28 cellular contexts compared by ENCODE assay signal in genomic region chr14:89269404-89269803, GRCh38.
DNase-seq lines count a peak whose midpoint lies in the region; ATAC-seq, FAIRE-seq and TF ChIP-seq lines count a peak whose summit lies in the region.
"Had no signal": no experiment of that assay in that cellular context is flagged by ENCODE, and none has a peak within 500 bp of the region (broad histone marks: within the 10 kb centered on the region; RNA-seq: fewer than 3 reads in every experiment).

No MANE protein-coding gene starts in this region.

- no peak for TF ChIP-seq CTCF in WTC11 (IDR thresholded peaks at IDR 0.05)
- no peak for TF ChIP-seq CTCF in endodermal cell (conservative IDR thresholded peaks at IDR 0.05)
- no peak for TF ChIP-seq CTCF in nephron progenitor cell (IDR thresholded peaks at IDR 0.05)
- TF ChIP-seq CTCF in thyroid gland (IDR thresholded peaks at IDR 0.05), result no peak

- no peak for ATAC-seq in WTC11
- ATAC-seq: left colon, SK-N-SH treated with all-trans-retinoic acid at 6 μM for 48 hours, T-helper 17 cell had no signal

- H3K9me3 Mint-ChIP-seq in WTC11, result no peaks in the 10 kb centered on the region
- no peaks in the 10 kb centered on the region for H3K9me3 Mint-ChIP-seq in endodermal cell
- no peaks in the 10 kb centered on the region for H3K9me3 Mint-ChIP-seq in nephron progenitor cell
- H3K9me3 Mint-ChIP-seq: activated CD4-positive, alpha-beta memory T cell treated with anti-CD3 and anti-CD28 coated beads, Interleukin-2, amount 10 ng/mL, durations not matched to agents 7 days and 5 days; nephron had no signal

- CTCF ChIA-PET in WTC11 (lab: Charles Lee), result interaction anchor here (0.7 kb wide), 1 partner anchor 26 kb away, joined by 5 read pairs; no protein-coding TSS in a partner anchor

- H3K4me3 Mint-ChIP-seq in WTC11, result no peak overlapping the region
- H3K4me3 Mint-ChIP-seq in endodermal cell, result no peak overlapping the region
- H3K4me3 Mint-ChIP-seq in nephron progenitor cell, result no peak overlapping the region
- H3K4me3 Mint-ChIP-seq: activated CD4-positive, alpha-beta memory T cell treated with anti-CD3 and anti-CD28 coated beads, Interleukin-2, amount 10 ng/mL, durations not matched to agents 7 days and 5 days; nephron; T-helper 17 cell had no signal

- TF ChIP-seq POLR2A in GM12892 (IDR thresholded peaks at IDR 0.05; ENCODE audit: low read depth, low read length) (no peak), thyroid gland (IDR thresholded peaks at IDR 0.05) (no peak)

- FAIRE-seq in GM12892 (lab: Jason Lieb, UNC) (peak; percentile 17), urothelium cell line (lab: Jason Lieb, UNC) (no peak)
- FAIRE-seq: frontal cortex had no signal

- H3K27ac Mint-ChIP-seq in WTC11 (peak overlapping the region; percentile 91), endodermal cell (peak overlapping the region; percentile 2), nephron progenitor cell (peak overlapping the region; percentile 87)
- H3K27ac Mint-ChIP-seq: activated CD4-positive, alpha-beta memory T cell treated with anti-CD3 and anti-CD28 coated beads, Interleukin-2, amount 10 ng/mL, durations not matched to agents 7 days and 5 days; T-helper 17 cell had no signal

- no peak overlapping the region for H3K9ac ChIP-seq in endodermal cell (ENCODE audit: extremely low read depth, low read length, poor library complexity, severe bottlenecking)
- H3K9ac ChIP-seq: parathyroid adenoma had no signal

- H3K36me3 Mint-ChIP-seq in WTC11 (0 out of 2 replicates have a peak, but pooled peaks cover 2% of the 10 kb centered on the region), endodermal cell (ENCODE audit: low read depth) (peaks cover 3% of the 10 kb centered on the region), nephron progenitor cell (ENCODE audit: low read depth) (no peaks in the 10 kb centered on the region)

- intact Hi-C loops in thyroid gland (cut with DNase I), result no loop called here

- WGBS in endodermal cell (ENCODE audit: insufficient coverage in 1 of 2, insufficient read length in 1 of 2), 2 experiments, result 89 to 93% methylated on average over 6 of the region's 6 CpGs
- WGBS in thyroid gland, 2 donors, result 56 to 62% methylated on average over 6 of the region's 6 CpGs

- no peaks in the 10 kb centered on the region for H3K9me3 ChIP-seq in endodermal cell (ENCODE audit: control insufficient read depth, low read length)
- no peaks in the 10 kb centered on the region for H3K9me3 ChIP-seq in thyroid gland
- H3K9me3 ChIP-seq: breast epithelium, colonic mucosa, esophagus squamous epithelium, spleen had no signal

- H3K36me3 ChIP-seq in endodermal cell (ENCODE audit: control insufficient read depth, insufficient read depth, low read length), result no peaks in the 10 kb centered on the region
- no peaks in the 10 kb centered on the region for H3K36me3 ChIP-seq in thyroid gland
- H3K36me3 ChIP-seq: breast epithelium, colonic mucosa had no signal

- H3K27me3 Mint-ChIP-seq in WTC11 (ENCODE audit: low read depth) (no peaks in the 10 kb centered on the region), endodermal cell (ENCODE audit: insufficient read depth) (no peaks in the 10 kb centered on the region), nephron progenitor cell (ENCODE audit: low read depth, poor library complexity) (peaks cover 3% of the 10 kb centered on the region)
- H3K27me3 Mint-ChIP-seq: activated CD4-positive, alpha-beta memory T cell treated with anti-CD3 and anti-CD28 coated beads, Interleukin-2, amount 10 ng/mL, durations not matched to agents 7 days and 5 days; T-helper 17 cell had no signal

- H3K4me3 ChIP-seq in endodermal cell (ENCODE audit: low read length) (no peak overlapping the region), thyroid gland (replicated peaks in 1 of 3) (no peak overlapping the region)
- H3K4me3 ChIP-seq: breast epithelium, colonic mucosa, esophagus squamous epithelium, spleen had no signal

- H3K27ac ChIP-seq in endodermal cell (ENCODE audit: low read depth, low read length) (no peak overlapping the region), thyroid gland (no peak overlapping the region)
- H3K27ac ChIP-seq: breast epithelium, colonic mucosa, parathyroid adenoma, RWPE1, spleen had no signal

- H3K4me1 ChIP-seq in endodermal cell (ENCODE audit: control insufficient read depth, insufficient read depth, low read length), result peaks cover 8% of the 10 kb centered on the region
- peaks cover 0 to 19% of the 10 kb centered on the region in 2 donors for H3K4me1 ChIP-seq in thyroid gland
- H3K4me1 ChIP-seq: breast epithelium, colonic mucosa had no signal

- H3K27me3 ChIP-seq in endodermal cell (ENCODE audit: control insufficient read depth, insufficient read depth, low read length, poor library complexity, severe bottlenecking) (no peaks in the 10 kb centered on the region), thyroid gland (no peaks in the 10 kb centered on the region)
- H3K27me3 ChIP-seq: breast epithelium, colonic mucosa, esophagus squamous epithelium, spleen had no signal

- DNase-seq in GM12892 (ENCODE audit: insufficient read length), result no peak
- no peak for DNase-seq in WTC11 (ENCODE audit: low spot score)
- DNase-seq in endodermal cell, result no peak
- DNase-seq in nephron progenitor cell, result no peak
- no peak for DNase-seq in thyroid gland
- DNase-seq in urothelium cell line (ENCODE audit: low spot score), result no peak
- DNase-seq in KG1 (lab: John Stamatoyannopoulos, UW), result no peak
- DNase-seq: activated CD4-positive, alpha-beta memory T cell treated with anti-CD3 and anti-CD28 coated beads, Interleukin-2, amount 10 ng/mL, durations not matched to agents 7 days and 5 days; activated CD4-positive, CD25-positive, alpha-beta regulatory T cell treated with anti-CD3 and anti-CD28 coated beads, Interleukin-2, amount 50 U/mL, for 72 hours; activated CD8-positive, alpha-beta memory T cell treated with anti-CD3 and anti-CD28 coated beads, Interleukin-2, amount 50 U/mL, for 48 hours; C1 segment of cervical spinal cord; colonic mucosa; esophagus squamous epithelium; left colon; midbrain; NCI-H1417 treated with DMSO at 0.1 percent for 48 hours; NCI-H2081; NCI-H446 treated with DMSO at 0.1 percent for 48 hours; NCI-H82; spleen; substantia nigra; T-helper 17 cell had no signal

- H3K4me1 Mint-ChIP-seq in WTC11, result peaks cover 80% of the 10 kb centered on the region
- peaks cover 43% of the 10 kb centered on the region for H3K4me1 Mint-ChIP-seq in endodermal cell
- H3K4me1 Mint-ChIP-seq in nephron progenitor cell, result peaks cover 56% of the 10 kb centered on the region

- POLR2A ChIA-PET in WTC11 (lab: Charles Lee), result interaction anchor here (0.5 kb wide), 1 partner anchor 176 kb away, joined by 3 read pairs; no protein-coding TSS in a partner anchor

TF ChIP-seq in WTC11, 78 proteins besides CTCF, POLR2A, EP300 and RAD21:
- TF ChIP-seq, protein P1, sequence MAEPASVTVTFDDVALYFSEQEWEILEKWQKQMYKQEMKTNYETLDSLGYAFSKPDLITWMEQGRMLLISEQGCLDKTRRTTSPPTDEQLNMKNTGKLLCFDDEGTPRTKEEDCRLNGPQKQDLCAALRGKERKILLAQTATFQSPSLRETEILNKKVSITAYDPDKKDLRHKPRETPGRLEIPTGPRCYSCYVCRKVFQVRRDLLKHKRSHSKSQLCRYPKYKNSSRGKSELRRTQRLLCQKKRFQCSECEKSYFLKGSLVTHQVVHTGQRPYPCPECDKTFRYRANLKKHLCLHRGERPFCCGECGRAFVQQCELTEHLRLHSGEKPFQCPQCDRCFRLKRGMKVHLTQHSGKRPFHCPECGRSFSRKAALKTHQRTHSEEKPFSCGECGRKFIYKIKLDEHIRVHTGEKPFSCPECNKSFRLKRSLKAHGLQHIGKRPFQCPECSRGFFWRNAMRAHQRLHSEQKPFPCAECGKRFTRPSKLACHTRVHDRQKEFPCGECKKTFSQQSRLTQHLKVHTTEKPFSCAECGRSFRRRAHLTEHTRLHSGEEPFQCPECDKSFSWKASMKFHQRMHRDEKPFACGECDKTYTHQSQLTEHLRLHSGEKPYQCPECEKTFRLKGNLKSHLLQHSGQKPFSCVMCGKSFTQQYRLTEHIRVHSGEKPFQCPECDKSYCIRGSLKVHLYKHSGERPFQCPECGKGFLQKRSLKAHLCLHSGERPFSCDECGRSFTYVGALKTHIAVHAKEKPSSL (CRISPR knock-in tag; conservative IDR thresholded peaks at IDR 0.05), result no peak
- TF ChIP-seq NR2C2 (CRISPR knock-in tag; IDR thresholded peaks at IDR 0.05), result no peak
- TF ChIP-seq NR3C1 (CRISPR knock-in tag; conservative IDR thresholded peaks at IDR 0.05; ENCODE audit: low read depth), result no peak
TF ChIP-seq in WTC11: peak in this region for 0.

Comparison
In these comparisons a context has a peak if more than half of its experiments do, and no peak if none do; other contexts are left out.
1. H3K27ac Mint-ChIP-seq: peak in every context shown above with its lines; median percentile 91 in WTC11; 87 in nephron progenitor cell; 2 in endodermal cell.